Comparison of ENCODE assay signal across 8 cellular contexts in the genomic region with DNA sequence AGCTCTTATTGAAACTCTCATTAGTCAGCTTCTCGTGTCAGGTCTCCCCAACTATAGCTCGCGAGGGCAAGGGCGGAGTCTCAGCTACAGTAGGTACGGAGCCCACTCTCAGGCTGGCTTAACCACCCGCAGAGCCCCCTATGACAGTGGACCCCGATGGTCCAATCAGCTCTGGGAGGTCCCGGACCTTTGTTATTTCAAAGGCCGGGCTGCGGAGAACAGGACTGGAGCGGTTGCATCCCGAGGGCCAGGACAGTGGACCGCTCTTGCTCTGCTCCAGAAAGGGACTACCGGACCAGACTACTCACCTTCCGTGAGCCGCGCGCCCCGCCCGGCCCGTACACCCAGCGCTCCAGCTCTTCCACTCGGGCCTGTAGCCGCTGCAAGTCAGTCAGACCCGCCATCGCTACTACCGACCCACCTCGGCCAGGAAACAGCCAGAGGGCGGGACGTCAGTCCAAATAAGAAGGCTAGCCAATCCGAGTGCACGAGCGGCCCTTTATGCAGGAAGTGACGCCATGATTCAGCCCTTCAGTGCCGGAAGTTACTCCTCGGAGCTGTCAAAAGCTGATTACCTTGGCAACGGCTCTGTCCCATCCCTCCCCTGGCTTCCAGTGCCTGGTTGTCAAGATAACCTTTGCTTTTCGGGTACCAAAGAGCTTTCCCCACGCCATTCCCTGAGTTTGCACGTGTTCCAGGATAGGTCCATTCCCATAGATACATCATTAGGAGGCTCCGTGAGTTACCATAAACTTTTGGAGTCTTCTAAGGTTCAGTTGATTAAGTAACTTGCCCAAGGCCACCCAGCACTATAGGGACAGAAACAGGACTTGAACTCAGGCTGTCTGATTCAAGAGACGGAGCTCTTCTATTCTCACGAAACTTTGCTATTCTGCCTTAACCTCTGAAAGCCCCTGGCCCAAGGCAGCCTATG. TPM values are rescaled to one million over a fixed set of nuclear protein-coding genes. Genes with fewer than 3 reads are reported as not detected.
DNase-seq lines count a peak whose midpoint lies in the region; ATAC-seq and TF ChIP-seq lines count a peak whose summit lies in the region.

TSS of gene DCTN3 (minus strand) at position 435 of the 934 bp plus-strand sequence. CDS start at position 404, 31 bp downstream.

- WGBS in right lobe of liver (ENCODE audit: insufficient coverage, low coverage, low lambda C conversion rate, missing lambda C conversion rate) = 7% methylated on average over 26 of the region's 43 CpGs

- peaks cover 0 to 5% (median 0%) of the 10 kb centered on the region in 11 experiments; a peak in 3 of 22 replicates for H4K20me1 ChIP-seq in BLaER1 treated with 17β-estradiol and CSF1 and Interleukin-3, amounts not matched to agents 10 nM and 100 nM

- H3K4me1 ChIP-seq in BLaER1 treated with 17β-estradiol and CSF1 and Interleukin-3, amounts not matched to agents 10 nM and 100 nM = peaks cover 6 to 16% (median 11%) of the 10 kb centered on the region in 10 experiments; a peak in 17 of 20 replicates
- peaks cover 0 to 9% (median 3%) of the 10 kb centered on the region in 4 donors for H3K4me1 ChIP-seq in right lobe of liver

- TF ChIP-seq CTCF in dorsolateral prefrontal cortex (IDR thresholded peaks at IDR 0.05 in 54 of 56, conservative IDR thresholded peaks at IDR 0.05 in 2 of 56; ENCODE audit: low read depth in 1 of 56, partially characterized antibody in 56 of 56) (peak in 45 of 56 donors; percentile 6 to 67 (median 37)), right lobe of liver (IDR thresholded peaks at IDR 0.05) (no peak)

- ATAC-seq in GM19328 (IDR thresholded peaks at IDR 0.05; ENCODE audit: unreplicated experiment) = peak; percentile 96
- ATAC-seq in HG03520 (IDR thresholded peaks at IDR 0.05; ENCODE audit: unreplicated experiment) = peak; percentile 94
- peak; percentile 97 to 100 (median 100) for ATAC-seq in right lobe of liver

- peaks cover 18 to 44% (median 30%) of the 10 kb centered on the region in 11 experiments; a peak in 20 of 22 replicates for H3K9me3 ChIP-seq in BLaER1 treated with 17β-estradiol and CSF1 and Interleukin-3, amounts not matched to agents 10 nM and 100 nM (replicated peaks in 1 of 11)
- H3K9me3 ChIP-seq in right lobe of liver = no peaks in the 10 kb centered on the region

- peaks cover 47 to 72% (median 65%) of the 10 kb centered on the region in 11 experiments for H3K27me3 ChIP-seq in BLaER1 treated with 17β-estradiol and CSF1 and Interleukin-3, amounts not matched to agents 10 nM and 100 nM
- H3K27me3 ChIP-seq in dorsolateral prefrontal cortex = peaks cover 0 to 32% (median 19%) of the 10 kb centered on the region in 45 donors
- no peaks in the 10 kb centered on the region for H3K27me3 ChIP-seq in right lobe of liver

- intact Hi-C loops in dorsolateral prefrontal cortex (cut with DNase I) (loop anchor here in 1 of 2 donors (2.0 kb wide), 1 partner anchor 14 kb away; no protein-coding TSS in a partner anchor), right lobe of liver (cut with DNase I) (no loop called here)

- H3K4me2 ChIP-seq in BLaER1 treated with 17β-estradiol and CSF1 and Interleukin-3, amounts not matched to agents 10 nM and 100 nM = peak within 1 kb of the TSS; percentile 75 to 90 (median 85)

- DNase-seq in NCI-H748 treated with DMSO at 0.1 percent for 48 hours (lab: John Stamatoyannopoulos, UW) (peak; percentile 90), dorsolateral prefrontal cortex (peak; percentile 92 to 99 (median 96)), right lobe of liver (peak; percentile 89 to 95 (median 94))
- DNase-seq in activated CD4-positive, alpha-beta T cell treated with anti-CD3 and anti-CD28 coated beads, Interleukin-2, amount 50 U/mL, for 24 hours (ENCODE audit: low read depth in 1 of 2, low spot score in 1 of 2) = peak; percentile 71 to 92
- DNase-seq in stimulated activated CD4-positive, alpha-beta T cell treated with anti-CD3 and anti-CD28 coated beads, Interleukin-4, amount 100 ng/mL, for 4 hours = peak; percentile 78 to 91

- H3K9ac ChIP-seq in BLaER1 treated with 17β-estradiol and CSF1 and Interleukin-3, amounts not matched to agents 10 nM and 100 nM = peak within 1 kb of the TSS; percentile 67 to 79 (median 77); a peak in 21 of 22 replicates

- H3K4me3 ChIP-seq in BLaER1 treated with 17β-estradiol and CSF1 and Interleukin-3, amounts not matched to agents 10 nM and 100 nM = peak within 1 kb of the TSS; percentile 70 to 80 (median 74)
- H3K4me3 ChIP-seq in dorsolateral prefrontal cortex = peak within 1 kb of the TSS; percentile 63 to 100 (median 90)
- peak within 1 kb of the TSS; percentile 86 to 97 (median 87) for H3K4me3 ChIP-seq in right lobe of liver

- H3K27ac ChIP-seq in BLaER1 treated with 17β-estradiol and CSF1 and Interleukin-3, amounts not matched to agents 10 nM and 100 nM = peak within 1 kb of the TSS in 10 of 11 experiments; percentile 32 to 69 (median 54); a peak in 15 of 22 replicates
- H3K27ac ChIP-seq in dorsolateral prefrontal cortex = peak within 1 kb of the TSS in 22 of 59 donors; percentile 1 to 86 (median 31)
- peak within 1 kb of the TSS in 2 of 3 donors; percentile 30 to 35 for H3K27ac ChIP-seq in right lobe of liver

- peaks cover 0 to 30% (median 20%) of the 10 kb centered on the region in 11 experiments; a peak in 14 of 22 replicates for H3K36me3 ChIP-seq in BLaER1 treated with 17β-estradiol and CSF1 and Interleukin-3, amounts not matched to agents 10 nM and 100 nM
- peaks cover 0 to 27% (median 5%) of the 10 kb centered on the region in 4 donors for H3K36me3 ChIP-seq in right lobe of liver

- peak; percentile 52 for TF ChIP-seq POLR2A in right lobe of liver (IDR thresholded peaks at IDR 0.05)

RNA-seq across cellular contexts. Expression of gene DCTN3, which starts in this region (rescaled TPM):
- total RNA-seq in dorsolateral prefrontal cortex (100 to 1,000 TPM in 116 of 120 experiments, 10 to 100 TPM in 4; 83.5 to 180 (median 139) TPM), right lobe of liver (10 to 100 TPM; 26.4 to 36.8 (median 32.7) TPM)

Comparison
In these comparisons a context has a peak if more than half of its experiments do, and no peak if none do; other contexts are left out.
1. CTCF ChIP-seq: peak in dorsolateral prefrontal cortex (45 of 56); none in right lobe of liver (0 of 4).
2. Peak in every context shown above with its lines, with median percentiles within 50 percentile points of each other: H3K4me3 ChIP-seq, ATAC-seq and DNase-seq.